In genomic region chr12:48002773-48003218, GRCh38 we compare ENCODE assay signal across 8 cellular contexts. TPM values are rescaled to one million over a fixed set of nuclear protein-coding genes. Genes with fewer than 3 reads are reported as not detected.
DNase-seq lines count a peak whose midpoint lies in the region; ATAC-seq, FAIRE-seq and TF ChIP-seq lines count a peak whose summit lies in the region.

No MANE protein-coding gene starts in this region.

- H3K36me3 ChIP-seq in MM.1S (replicated peaks; ENCODE audit: insufficient read depth, low read length) (no peaks in the 10 kb centered on the region), ectodermal cell (ENCODE audit: control insufficient read depth, insufficient read depth, low read length) (peaks cover under 1% of the 10 kb centered on the region)

- peak overlapping the region; percentile 71 for H3K4me3 Mint-ChIP-seq in CD4-positive, alpha-beta T cell
- peak overlapping the region; percentile 93 for H3K4me3 Mint-ChIP-seq in nephron progenitor cell

- no peaks in the 10 kb centered on the region for H3F3A ChIP-seq in MM.1S (ENCODE audit: insufficient read depth, low read length)

- no peak for DNase-seq in CD4-positive, alpha-beta T cell
- DNase-seq in MM.1S: no peak
- peak; percentile 76 for DNase-seq in nephron progenitor cell
- no peak for DNase-seq in NCI-H2081 treated with DMSO at 0.1 percent for 48 hours (lab: John Stamatoyannopoulos, UW)
- no peak for DNase-seq in RCC 7860 (ENCODE audit: low spot score)
- DNase-seq in 8988T: no peak

- H2AFZ ChIP-seq in MM.1S (ENCODE audit: low read length): no peak overlapping the region

- intact Hi-C loops in CD4-positive, alpha-beta T cell (cut with DNase I, micrococcal nuclease): no loop called here

- POLR2A ChIA-PET in CD4-positive, alpha-beta T cell (lab: Charles Lee): interaction anchor here (1.0 kb wide), 2 partner anchors 11 to 14 kb away, joined by 3 to 4 read pairs; no protein-coding TSS in a partner anchor

- H3K27ac Mint-ChIP-seq in CD4-positive, alpha-beta T cell: no peak overlapping the region
- H3K27ac Mint-ChIP-seq in nephron progenitor cell: peak overlapping the region; percentile 89

- H3K27ac ChIP-seq in CD4-positive, alpha-beta T cell (ENCODE audit: low read depth, low read length): no peak overlapping the region
- H3K27ac ChIP-seq in MM.1S (ENCODE audit: low read length) (no peak overlapping the region), ectodermal cell (ENCODE audit: insufficient read depth, low read depth, low read length, poor library complexity, severe bottlenecking) (peak overlapping the region; percentile 78)

- H4K20me1 ChIP-seq in MM.1S (ENCODE audit: insufficient read depth, low read length): no peaks in the 10 kb centered on the region

- H3K9me2 ChIP-seq in MM.1S (replicated peaks; ENCODE audit: insufficient read depth, low read length): no peaks in the 10 kb centered on the region

- H3K27me3 ChIP-seq in CD4-positive, alpha-beta T cell (ENCODE audit: control insufficient read depth, insufficient read depth, low read length): peaks cover 87% of the 10 kb centered on the region
- peaks cover 76% of the 10 kb centered on the region for H3K27me3 ChIP-seq in MM.1S (replicated peaks; ENCODE audit: insufficient read depth, low read length)
- peaks cover 76% of the 10 kb centered on the region for H3K27me3 ChIP-seq in ectodermal cell (ENCODE audit: control insufficient read depth, insufficient read depth, low read length, poor library complexity, severe bottlenecking)

- H3K4me1 ChIP-seq in MM.1S (ENCODE audit: low read length) (peaks cover 6% of the 10 kb centered on the region; the same call in 1 of the 2 replicates), ectodermal cell (ENCODE audit: control insufficient read depth, insufficient read depth, low read length) (peaks cover 32% of the 10 kb centered on the region)

- H3K9ac ChIP-seq in MM.1S (ENCODE audit: low read length): no peak overlapping the region

- 2 to 3% methylated on average over 26 of the region's 26 CpGs for WGBS in ectodermal cell, 2 experiments

- no peak for TF ChIP-seq CTCF in CD4-positive, alpha-beta T cell (IDR thresholded peaks at IDR 0.05)
- TF ChIP-seq CTCF in MM.1S (IDR thresholded peaks at IDR 0.05; ENCODE audit: low read length) (no peak), nephron progenitor cell (IDR thresholded peaks at IDR 0.05) (no peak)

- CTCF ChIA-PET in CD4-positive, alpha-beta T cell (lab: Charles Lee): no interaction called here

- H3K9me3 ChIP-seq in CD4-positive, alpha-beta T cell (ENCODE audit: control insufficient read depth, low read length): no peaks in the 10 kb centered on the region
- no peaks in the 10 kb centered on the region for H3K9me3 ChIP-seq in MM.1S (replicated peaks; ENCODE audit: insufficient read depth, low read length)
- no peaks in the 10 kb centered on the region for H3K9me3 ChIP-seq in ectodermal cell (ENCODE audit: control insufficient read depth, low read length)

- no peak for FAIRE-seq in RCC 7860 (lab: Jason Lieb, UNC)

- H3K4me3 ChIP-seq in MM.1S (ENCODE audit: low read length) (no peak overlapping the region), ectodermal cell (ENCODE audit: insufficient read depth, low read depth, low read length) (peak overlapping the region; percentile 72)

- H3K79me2 ChIP-seq in MM.1S (ENCODE audit: low read length): no peaks in the 10 kb centered on the region

- no peaks in the 10 kb centered on the region for H3K36me3 Mint-ChIP-seq in CD4-positive, alpha-beta T cell (ENCODE audit: low read depth)
- peaks cover 28% of the 10 kb centered on the region for H3K36me3 Mint-ChIP-seq in nephron progenitor cell (ENCODE audit: low read depth)

- no peak for ATAC-seq in CD4-positive, alpha-beta T cell (ENCODE audit: poor library complexity)
- no peak for ATAC-seq in GM19395 (IDR thresholded peaks at IDR 0.05; ENCODE audit: unreplicated experiment)

- H3K27me3 Mint-ChIP-seq in CD4-positive, alpha-beta T cell: peaks cover 97% of the 10 kb centered on the region
- H3K27me3 Mint-ChIP-seq in nephron progenitor cell (ENCODE audit: low read depth, poor library complexity): peaks cover 31% of the 10 kb centered on the region

- peak overlapping the region; percentile 89 for H3K4me2 ChIP-seq in MM.1S (ENCODE audit: low read depth, low read length)

- peaks cover 33% of the 10 kb centered on the region for H3K4me1 Mint-ChIP-seq in CD4-positive, alpha-beta T cell (ENCODE audit: low read depth)
- peaks cover 77% of the 10 kb centered on the region for H3K4me1 Mint-ChIP-seq in nephron progenitor cell

- no peaks in the 10 kb centered on the region for H3K9me3 Mint-ChIP-seq in CD4-positive, alpha-beta T cell
- no peaks in the 10 kb centered on the region for H3K9me3 Mint-ChIP-seq in nephron progenitor cell

RNA-seq across cellular contexts. Expression of gene COL2A1, which starts 1.5 kb away (rescaled TPM):
- not detected for total RNA-seq in CD4-positive, alpha-beta T cell
- 261 TPM for polyA plus RNA-seq in ectodermal cell (2013, experiment 1 of 4)
- polyA plus RNA-seq in ectodermal cell (2013, experiment 2 of 4): 239 TPM
- polyA plus RNA-seq in ectodermal cell (2013, experiment 3 of 4): 164 TPM
- 184 TPM for polyA plus RNA-seq in ectodermal cell (2013, experiment 4 of 4)

RNA-seq across cellular contexts. Expression of gene TMEM106C, which starts 39.4 kb away (rescaled TPM):
- 10 to 100 TPM; 17.4 to 20.3 TPM for total RNA-seq in CD4-positive, alpha-beta T cell
- polyA plus RNA-seq in ectodermal cell (2013, experiment 1 of 4): 66.0 TPM
- 60.7 TPM for polyA plus RNA-seq in ectodermal cell (2013, experiment 2 of 4)
- 66.7 TPM for polyA plus RNA-seq in ectodermal cell (2013, experiment 3 of 4)
- polyA plus RNA-seq in ectodermal cell (2013, experiment 4 of 4): 79.2 TPM
